Comparison of ENCODE assay signal across 25 cellular contexts in genomic region chr2:40874380-40874779, GRCh38.
"Had no signal": no experiment of that assay in that cellular context is flagged by ENCODE, and none has a peak within 500 bp of the region (broad histone marks: within the 10 kb centered on the region; RNA-seq: fewer than 3 reads in every experiment).

No MANE protein-coding gene starts in this region.

- DNase-seq: stimulated activated CD4-positive, alpha-beta T cell treated with anti-CD3 and anti-CD28 coated beads, Interleukin-2, amount 100 ng/mL, for 48 hours; stimulated activated CD4-positive, alpha-beta T cell treated with anti-CD3 and anti-CD28 coated beads, Interleukin-4, amount 100 ng/mL, for 1 hour; stimulated activated CD4-positive, alpha-beta T cell treated with anti-CD3 and anti-CD28 coated beads, Interleukin-4, amount 100 ng/mL, for 24 hours; stimulated activated CD4-positive, alpha-beta T cell treated with anti-CD3 and anti-CD28 coated beads, Interleukin-4, amount 100 ng/mL, for 4 hours; stimulated activated CD8-positive, alpha-beta memory T cell treated with anti-CD3 and anti-CD28 coated beads, Interleukin-4, amount 100 ng/mL, for 48 hours; stimulated activated naive B cell treated with anti-CD40 and anti-IgM and Interleukin-4, amounts not matched to agents 10 μg/mL and 1 μg/mL and 100 μg/mL, for 72 hours; stimulated activated naive CD4-positive, alpha-beta T cell; stimulated activated naive CD4-positive, alpha-beta T cell treated with Interleukin-2 at 50 U/mL for 16 hours; stimulated activated naive CD8-positive, alpha-beta T cell treated with anti-CD3 and anti-CD28 coated beads, Interleukin-15, amount 100 ng/mL, for 72 hours; stimulated activated naive CD8-positive, alpha-beta T cell treated with anti-CD3 and anti-CD28 coated beads, Interleukin-15, Interleukin-2, amounts not matched to agents 100 U/mL and 50 U/mL, for 24 hours; stomach; substantia nigra; testis; thyroid gland; tibial artery; transverse colon; trophoblast cell; upper lobe of left lung; upper lobe of right lung; uterus had no signal

- H3K4me1 ChIP-seq: stomach, suprapubic skin, testis, thyroid gland, tibial artery, tibial nerve, transverse colon, upper lobe of left lung, upper lobe of right lung, uterus, vagina had no signal

- H3K27me3 ChIP-seq: stomach, suprapubic skin, testis, thyroid gland, tibial artery, tibial nerve, transverse colon, upper lobe of left lung, upper lobe of right lung, uterus, vagina had no signal

- H3K36me3 ChIP-seq: stomach, suprapubic skin, thoracic aorta, thyroid gland, tibial artery, tibial nerve, transverse colon, upper lobe of left lung, upper lobe of right lung, uterus, vagina had no signal

- FAIRE-seq: urothelium cell line had no signal

- H3K9me3 ChIP-seq: stomach, suprapubic skin, testis, thoracic aorta, thyroid gland, tibial artery, tibial nerve, transverse colon, upper lobe of left lung, upper lobe of right lung, uterus, vagina had no signal

- H3K27ac ChIP-seq: stomach, suprapubic skin, testis, thoracic aorta, thyroid gland, tibial artery, tibial nerve, transverse colon, upper lobe of left lung, upper lobe of right lung, uterus, vagina had no signal

- H3K4me3 ChIP-seq: stomach, suprapubic skin, testis, thoracic aorta, thyroid gland, tibial artery, tibial nerve, transverse colon, upper lobe of left lung, upper lobe of right lung, uterus, vagina had no signal
